11 cellular contexts compared by ENCODE assay signal in the genomic region with DNA sequence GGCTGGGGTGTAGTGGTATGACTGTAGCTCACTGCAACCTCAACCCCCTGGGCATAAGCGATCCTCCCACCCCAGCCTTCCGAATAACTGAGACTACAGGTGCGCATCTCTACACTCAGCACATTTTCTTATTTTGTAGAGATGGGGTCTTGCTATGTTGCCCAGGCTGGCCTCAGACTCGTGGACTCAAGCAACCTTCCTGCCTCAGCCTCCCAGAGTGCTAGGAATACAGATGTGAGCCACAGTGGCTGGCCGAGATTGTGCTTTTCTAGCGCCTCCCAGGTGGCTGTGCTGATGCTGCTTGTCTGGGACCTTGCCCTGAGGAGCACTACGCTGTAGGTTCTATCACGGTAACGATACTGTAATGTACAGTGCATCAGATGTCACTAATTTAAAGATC.
"Had no signal": no experiment of that assay in that cellular context is flagged by ENCODE, and none has a peak within 500 bp of the region (broad histone marks: within the 10 kb centered on the region; RNA-seq: fewer than 3 reads in every experiment).

No MANE protein-coding gene starts in this region.

- H3K4me2 ChIP-seq: GM23338 had no signal

- H3K9ac ChIP-seq: GM23248 had no signal

- H3K36me3 ChIP-seq: HAP-1 had no signal

- FAIRE-seq: H1, H54 had no signal

- H3K9me3 ChIP-seq: HAP-1 had no signal

- ATAC-seq: GM23338, HCT116 had no signal

- H3K4me3 ChIP-seq: GM23248, GM23338, HAP-1 had no signal

- DNase-seq: GM23248, GOT3, H7, H9, HCEC 1CT, HFFc6 had no signal

- H3K27ac Mint-ChIP-seq: GM23338, HFFc6 had no signal

- H3K27ac ChIP-seq: GM23248 had no signal

- H2AFZ ChIP-seq: GM23248, GM23338 had no signal

- H3K4me1 ChIP-seq: HAP-1 had no signal

- H3K9me3 Mint-ChIP-seq: GM23338, H9, HFFc6 had no signal

- H3K4me3 Mint-ChIP-seq: GM23338, H9, HFFc6 had no signal
